ENCODE assay signal across 30 cellular contexts in the genomic region with DNA sequence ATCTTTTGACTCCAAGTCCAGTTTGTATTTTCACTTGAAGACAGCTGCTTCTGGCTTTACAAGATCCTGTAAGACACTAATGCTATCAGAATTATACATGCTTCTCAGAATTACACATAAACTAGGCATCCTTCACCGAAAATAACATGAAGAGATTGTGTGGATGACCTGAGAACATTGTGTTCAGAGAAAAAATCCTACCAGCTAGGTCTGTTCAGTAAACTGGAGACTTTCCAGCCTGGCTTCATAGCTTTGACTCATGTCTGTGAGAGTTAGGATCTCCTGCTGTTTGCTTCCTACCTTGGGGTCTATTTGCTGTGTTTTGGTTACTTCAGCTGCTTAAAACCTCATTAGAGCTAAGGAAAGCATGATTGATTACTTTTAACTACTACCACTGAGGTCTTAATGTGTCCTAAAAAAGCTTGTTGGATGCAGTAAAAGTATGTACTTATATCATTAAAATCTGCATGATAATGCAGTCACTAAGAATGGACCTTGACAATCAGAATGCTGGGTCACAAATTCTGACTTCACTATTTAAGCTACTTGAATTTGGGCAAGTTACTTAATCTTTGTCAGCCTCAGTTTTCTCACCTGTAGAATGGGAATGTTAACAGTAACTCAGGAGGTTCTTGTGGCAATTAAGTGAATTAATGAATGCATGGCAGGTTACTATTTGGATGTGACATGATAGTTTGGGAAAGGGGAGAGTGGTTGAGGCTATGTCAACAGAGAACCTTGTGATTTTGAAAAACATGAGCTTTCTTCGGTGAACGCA. TPM values are rescaled to one million over a fixed set of nuclear protein-coding genes. Genes with fewer than 3 reads are reported as not detected.
DNase-seq lines count a peak whose midpoint lies in the region; ATAC-seq lines count a peak whose summit lies in the region.
"Had no signal": no experiment of that assay in that cellular context is flagged by ENCODE, and none has a peak within 500 bp of the region (broad histone marks: within the 10 kb centered on the region; RNA-seq: fewer than 3 reads in every experiment).

No MANE protein-coding gene starts in this region.

- CTCF ChIA-PET in activated CD8-positive, alpha-beta T cell treated with anti-CD3 and anti-CD28 coated beads, Interleukin-2, amount 10 ng/mL, durations not matched to agents 7 days and 5 days (lab: Charles Lee): no interaction called here

- no peak for ATAC-seq in activated naive CD8-positive, alpha-beta T cell treated with anti-CD3 and anti-CD28 coated beads, Interleukin-2, amount 50 U/mL, for 24 hours
- no peak for ATAC-seq in activated CD8-positive, alpha-beta T cell treated with anti-CD3 and anti-CD28 coated beads, Interleukin-2, amount 10 ng/mL, durations not matched to agents 7 days and 5 days
- no peak for ATAC-seq in activated T-cell treated with anti-CD3 and anti-CD28 coated beads, Interleukin-2, amount 50 U/mL, for 72 hours (replicated peaks in 1 of 2)
- no peak for ATAC-seq in HG02678 (IDR thresholded peaks at IDR 0.05; ENCODE audit: unreplicated experiment)
- ATAC-seq: activated CD8-positive, alpha-beta memory T cell treated with anti-CD3 and anti-CD28 coated beads, Interleukin-2, amount 10 ng/mL, durations not matched to agents 7 days and 5 days; left lobe of liver had no signal

- H3K36me3 Mint-ChIP-seq in activated naive CD8-positive, alpha-beta T cell treated with anti-CD3 and anti-CD28 coated beads, Interleukin-2, amount 50 U/mL, for 24 hours (ENCODE audit: low read depth): no peaks in the 10 kb centered on the region
- H3K36me3 Mint-ChIP-seq in activated naive CD8-positive, alpha-beta T cell treated with anti-CD3 and anti-CD28 coated beads for 36 hours: no peaks in the 10 kb centered on the region
- H3K36me3 Mint-ChIP-seq in activated CD8-positive, alpha-beta T cell treated with anti-CD3 and anti-CD28 coated beads, Interleukin-2, amount 10 ng/mL, durations not matched to agents 7 days and 5 days (ENCODE audit: low read depth): no peaks in the 10 kb centered on the region
- H3K36me3 Mint-ChIP-seq in activated T-cell treated with anti-CD3 and anti-CD28 coated beads, Interleukin-2, amount 50 U/mL, for 72 hours (ENCODE audit: insufficient read depth in 2 of 2): no peaks in the 10 kb centered on the region
- H3K36me3 Mint-ChIP-seq: activated CD8-positive, alpha-beta memory T cell treated with anti-CD3 and anti-CD28 coated beads, Interleukin-2, amount 10 ng/mL, durations not matched to agents 7 days and 5 days; activated naive CD4-positive, alpha-beta T cell treated with anti-CD3 and anti-CD28 coated beads, Interleukin-2, amount 50 U/mL, for 24 hours; brain; neural progenitor cell had no signal

- POLR2A ChIA-PET in activated CD8-positive, alpha-beta T cell treated with anti-CD3 and anti-CD28 coated beads, Interleukin-2, amount 10 ng/mL, durations not matched to agents 7 days and 5 days (lab: Charles Lee): no interaction called here

- H3K9me3 Mint-ChIP-seq in activated naive CD8-positive, alpha-beta T cell treated with anti-CD3 and anti-CD28 coated beads, Interleukin-2, amount 50 U/mL, for 24 hours: no peaks in the 10 kb centered on the region
- no peaks in the 10 kb centered on the region for H3K9me3 Mint-ChIP-seq in activated naive CD8-positive, alpha-beta T cell treated with anti-CD3 and anti-CD28 coated beads for 36 hours
- H3K9me3 Mint-ChIP-seq in activated CD8-positive, alpha-beta T cell treated with anti-CD3 and anti-CD28 coated beads, Interleukin-2, amount 10 ng/mL, durations not matched to agents 7 days and 5 days (ENCODE audit: insufficient read depth): no peaks in the 10 kb centered on the region
- no peaks in the 10 kb centered on the region for H3K9me3 Mint-ChIP-seq in activated T-cell treated with anti-CD3 and anti-CD28 coated beads, Interleukin-2, amount 50 U/mL, for 72 hours
- H3K9me3 Mint-ChIP-seq: activated naive CD4-positive, alpha-beta T cell treated with anti-CD3 and anti-CD28 coated beads, Interleukin-2, amount 50 U/mL, for 24 hours; activated T-helper 1 cell treated with anti-CD3 and anti-CD28 coated beads, Interleukin-12 subunit alpha, Interleukin-12 subunit beta, Interleukin-2, Interleukin-4 antibody, amounts not matched to agents 30 ng/mL and 10 ng/mL and 1 ng/mL, durations not matched to agents 14 hours and 24 hours and 36 hours; brain; neural progenitor cell had no signal

- H3K27ac Mint-ChIP-seq in activated naive CD8-positive, alpha-beta T cell treated with anti-CD3 and anti-CD28 coated beads, Interleukin-2, amount 50 U/mL, for 24 hours: peak overlapping the region; percentile 15
- H3K27ac Mint-ChIP-seq in activated naive CD8-positive, alpha-beta T cell treated with anti-CD3 and anti-CD28 coated beads for 36 hours: no peak overlapping the region
- H3K27ac Mint-ChIP-seq in activated CD8-positive, alpha-beta T cell treated with anti-CD3 and anti-CD28 coated beads, Interleukin-2, amount 10 ng/mL, durations not matched to agents 7 days and 5 days: no peak overlapping the region
- H3K27ac Mint-ChIP-seq in activated T-cell treated with anti-CD3 and anti-CD28 coated beads, Interleukin-2, amount 50 U/mL, for 72 hours: no peak overlapping the region
- H3K27ac Mint-ChIP-seq: activated CD8-positive, alpha-beta memory T cell treated with anti-CD3 and anti-CD28 coated beads, Interleukin-2, amount 10 ng/mL, durations not matched to agents 7 days and 5 days; activated naive CD4-positive, alpha-beta T cell treated with anti-CD3 and anti-CD28 coated beads, Interleukin-2, amount 50 U/mL, for 24 hours; activated T-helper 1 cell treated with anti-CD3 and anti-CD28 coated beads, Interleukin-12 subunit alpha, Interleukin-12 subunit beta, Interleukin-2, Interleukin-4 antibody, amounts not matched to agents 30 ng/mL and 10 ng/mL and 1 ng/mL, durations not matched to agents 14 hours and 24 hours and 36 hours; neural progenitor cell had no signal

- no peaks in the 10 kb centered on the region for H3K4me1 Mint-ChIP-seq in activated naive CD8-positive, alpha-beta T cell treated with anti-CD3 and anti-CD28 coated beads, Interleukin-2, amount 50 U/mL, for 24 hours
- no peaks in the 10 kb centered on the region for H3K4me1 Mint-ChIP-seq in activated naive CD8-positive, alpha-beta T cell treated with anti-CD3 and anti-CD28 coated beads for 36 hours
- H3K4me1 Mint-ChIP-seq in activated CD8-positive, alpha-beta T cell treated with anti-CD3 and anti-CD28 coated beads, Interleukin-2, amount 10 ng/mL, durations not matched to agents 7 days and 5 days (ENCODE audit: low read depth): no peaks in the 10 kb centered on the region
- H3K4me1 Mint-ChIP-seq in activated T-cell treated with anti-CD3 and anti-CD28 coated beads, Interleukin-2, amount 50 U/mL, for 72 hours (ENCODE audit: low read depth): no peaks in the 10 kb centered on the region
- H3K4me1 Mint-ChIP-seq: activated CD8-positive, alpha-beta memory T cell treated with anti-CD3 and anti-CD28 coated beads, Interleukin-2, amount 10 ng/mL, durations not matched to agents 7 days and 5 days; activated naive CD4-positive, alpha-beta T cell treated with anti-CD3 and anti-CD28 coated beads, Interleukin-2, amount 50 U/mL, for 24 hours had no signal

- DNase-seq in activated naive CD8-positive, alpha-beta T cell treated with anti-CD3 and anti-CD28 coated beads, Interleukin-2, amount 50 U/mL, for 24 hours: no peak
- no peak for DNase-seq in activated naive CD8-positive, alpha-beta T cell treated with anti-CD3 and anti-CD28 coated beads for 36 hours
- peak; percentile 16 for DNase-seq in astrocyte of the hippocampus (ENCODE audit: low read depth, low spot score)
- peak; percentile 45 for DNase-seq in iris pigment epithelial cell (ENCODE audit: low read depth)
- DNase-seq in activated CD8-positive, alpha-beta T cell treated with anti-CD3 and anti-CD28 coated beads, Interleukin-2, amount 10 ng/mL, durations not matched to agents 7 days and 5 days: no peak
- no peak for DNase-seq in activated T-cell treated with anti-CD3 and anti-CD28 coated beads, Interleukin-2, amount 50 U/mL, for 72 hours
- DNase-seq in activated naive CD4-positive, alpha-beta T cell treated with Interleukin-2 at 50 U/mL for 16 hours: no peak
- DNase-seq: 8988T; activated CD4-positive, alpha-beta T cell treated with anti-CD3 and anti-CD28 coated beads for 48 hours; activated CD8-positive, alpha-beta memory T cell treated with anti-CD3 and anti-CD28 coated beads, Interleukin-2, amount 10 ng/mL, durations not matched to agents 7 days and 5 days; cortex of kidney; DND-41; NCI-H1417; Peyer's patch; spleen; stimulated activated CD4-positive, alpha-beta T cell treated with anti-CD3 and anti-CD28 coated beads, Interleukin-4, amount 100 ng/mL, for 1 hour; stimulated activated naive CD4-positive, alpha-beta T cell treated with Interleukin-2 at 50 U/mL for 16 hours; T-helper 2 cell had no signal

- H3K27me3 Mint-ChIP-seq in activated naive CD8-positive, alpha-beta T cell treated with anti-CD3 and anti-CD28 coated beads, Interleukin-2, amount 50 U/mL, for 24 hours: peaks cover 5% of the 10 kb centered on the region
- no peaks in the 10 kb centered on the region for H3K27me3 Mint-ChIP-seq in activated naive CD8-positive, alpha-beta T cell treated with anti-CD3 and anti-CD28 coated beads for 36 hours
- H3K27me3 Mint-ChIP-seq in activated CD8-positive, alpha-beta T cell treated with anti-CD3 and anti-CD28 coated beads, Interleukin-2, amount 10 ng/mL, durations not matched to agents 7 days and 5 days (ENCODE audit: low read depth): peaks cover 3% of the 10 kb centered on the region
- H3K27me3 Mint-ChIP-seq in activated T-cell treated with anti-CD3 and anti-CD28 coated beads, Interleukin-2, amount 50 U/mL, for 72 hours (ENCODE audit: low read depth): no peaks in the 10 kb centered on the region
- H3K27me3 Mint-ChIP-seq: activated CD8-positive, alpha-beta memory T cell treated with anti-CD3 and anti-CD28 coated beads, Interleukin-2, amount 10 ng/mL, durations not matched to agents 7 days and 5 days; activated naive CD4-positive, alpha-beta T cell treated with anti-CD3 and anti-CD28 coated beads, Interleukin-2, amount 50 U/mL, for 24 hours; brain had no signal

- no peak overlapping the region for H3K4me3 Mint-ChIP-seq in activated naive CD8-positive, alpha-beta T cell treated with anti-CD3 and anti-CD28 coated beads, Interleukin-2, amount 50 U/mL, for 24 hours
- H3K4me3 Mint-ChIP-seq in activated naive CD8-positive, alpha-beta T cell treated with anti-CD3 and anti-CD28 coated beads for 36 hours: no peak overlapping the region
- no peak overlapping the region for H3K4me3 Mint-ChIP-seq in activated CD8-positive, alpha-beta T cell treated with anti-CD3 and anti-CD28 coated beads, Interleukin-2, amount 10 ng/mL, durations not matched to agents 7 days and 5 days
- no peak overlapping the region for H3K4me3 Mint-ChIP-seq in activated T-cell treated with anti-CD3 and anti-CD28 coated beads, Interleukin-2, amount 50 U/mL, for 72 hours
- H3K4me3 Mint-ChIP-seq: activated CD8-positive, alpha-beta memory T cell treated with anti-CD3 and anti-CD28 coated beads, Interleukin-2, amount 10 ng/mL, durations not matched to agents 7 days and 5 days; activated naive CD4-positive, alpha-beta T cell treated with anti-CD3 and anti-CD28 coated beads, Interleukin-2, amount 50 U/mL, for 24 hours; activated T-helper 1 cell treated with anti-CD3 and anti-CD28 coated beads, Interleukin-12 subunit alpha, Interleukin-12 subunit beta, Interleukin-2, Interleukin-4 antibody, amounts not matched to agents 30 ng/mL and 10 ng/mL and 1 ng/mL, durations not matched to agents 14 hours and 24 hours and 36 hours; brain; neural progenitor cell had no signal

RNA-seq across cellular contexts. Expression of gene MYH13, which starts 8.0 kb away (rescaled TPM):
- total RNA-seq in activated naive CD8-positive, alpha-beta T cell treated with anti-CD3 and anti-CD28 coated beads for 36 hours: not detected
- total RNA-seq in activated CD8-positive, alpha-beta T cell treated with anti-CD3 and anti-CD28 coated beads, Interleukin-2, amount 10 ng/mL, durations not matched to agents 7 days and 5 days: not detected
- not detected for total RNA-seq in activated T-cell treated with anti-CD3 and anti-CD28 coated beads, Interleukin-2, amount 50 U/mL, for 72 hours
- total RNA-seq: activated CD8-positive, alpha-beta memory T cell treated with anti-CD3 and anti-CD28 coated beads, Interleukin-2, amount 10 ng/mL, durations not matched to agents 7 days and 5 days; activated T-helper 1 cell treated with anti-CD3 and anti-CD28 coated beads, Interleukin-12 subunit alpha, Interleukin-12 subunit beta, Interleukin-2, Interleukin-4 antibody, amounts not matched to agents 30 ng/mL and 10 ng/mL and 1 ng/mL, durations not matched to agents 14 hours and 24 hours and 36 hours; fibroblast of lung; H4; left lobe of liver; M059J; mononuclear cell; NCI-H460; SK-MEL-5 had no signal

RNA-seq across cellular contexts. Expression of gene MYH8, which starts 40.9 kb away (rescaled TPM):
- not detected for total RNA-seq in activated naive CD8-positive, alpha-beta T cell treated with anti-CD3 and anti-CD28 coated beads for 36 hours
- total RNA-seq in activated CD8-positive, alpha-beta T cell treated with anti-CD3 and anti-CD28 coated beads, Interleukin-2, amount 10 ng/mL, durations not matched to agents 7 days and 5 days: not detected
- not detected for total RNA-seq in activated T-cell treated with anti-CD3 and anti-CD28 coated beads, Interleukin-2, amount 50 U/mL, for 72 hours
- total RNA-seq: activated CD8-positive, alpha-beta memory T cell treated with anti-CD3 and anti-CD28 coated beads, Interleukin-2, amount 10 ng/mL, durations not matched to agents 7 days and 5 days; activated T-helper 1 cell treated with anti-CD3 and anti-CD28 coated beads, Interleukin-12 subunit alpha, Interleukin-12 subunit beta, Interleukin-2, Interleukin-4 antibody, amounts not matched to agents 30 ng/mL and 10 ng/mL and 1 ng/mL, durations not matched to agents 14 hours and 24 hours and 36 hours; fibroblast of lung; left lobe of liver; M059J; mononuclear cell; NCI-H460; Peyer's patch; SK-MEL-5 had no signal

Comparison
In these comparisons a context has a peak if more than half of its experiments do, and no peak if none do; other contexts are left out.
1. DNase-seq: peak in astrocyte of the hippocampus (single experiment) and iris pigment epithelial cell (single experiment); none in activated naive CD8-positive, alpha-beta T cell treated with anti-CD3 and anti-CD28 coated beads, Interleukin-2, amount 50 U/mL, for 24 hours (single experiment), activated naive CD8-positive, alpha-beta T cell treated with anti-CD3 and anti-CD28 coated beads for 36 hours (single experiment), activated CD8-positive, alpha-beta T cell treated with anti-CD3 and anti-CD28 coated beads, Interleukin-2, amount 10 ng/mL, durations not matched to agents 7 days and 5 days (single experiment), activated T-cell treated with anti-CD3 and anti-CD28 coated beads, Interleukin-2, amount 50 U/mL, for 72 hours (0 of 2) and activated naive CD4-positive, alpha-beta T cell treated with Interleukin-2 at 50 U/mL for 16 hours (single experiment).